Comparison of ENCODE assay signal across 8 cellular contexts in genomic region chr17:78133971-78134898, GRCh38. TPM values are rescaled to one million over a fixed set of nuclear protein-coding genes. Genes with fewer than 3 reads are reported as not detected.
DNase-seq lines count a peak whose midpoint lies in the region; ATAC-seq and TF ChIP-seq lines count a peak whose summit lies in the region.

No MANE protein-coding gene starts in this region.

- no peak overlapping the region for H3K4me3 ChIP-seq in neural progenitor cell

- no peak overlapping the region for H2AFZ ChIP-seq in neural progenitor cell (replicated peaks)

- H3K27me3 Mint-ChIP-seq in neural progenitor cell (ENCODE audit: insufficient read depth, low read depth): peaks cover 20% of the 10 kb centered on the region

- no peak overlapping the region for H3K4me2 ChIP-seq in neural progenitor cell

- H4K20me1 ChIP-seq in neural progenitor cell (ENCODE audit: low read depth): no peaks in the 10 kb centered on the region

- H3K36me3 ChIP-seq in neural progenitor cell: no peaks in the 10 kb centered on the region

- H3K36me3 Mint-ChIP-seq in neural progenitor cell: no peaks in the 10 kb centered on the region

- peak; percentile 81 for DNase-seq in DMS 273 (lab: John Stamatoyannopoulos, UW; ENCODE audit: unreplicated experiment)
- DNase-seq in DMS 273 treated with DMSO at 0.1 percent for 48 hours (lab: John Stamatoyannopoulos, UW): no peak
- peak; percentile 67 for DNase-seq in NCI-H510A (lab: John Stamatoyannopoulos, UW)
- DNase-seq in activated CD4-positive, alpha-beta T cell treated with anti-CD3 and anti-CD28 coated beads, Interleukin-2, amount 50 U/mL, for 1 hour: peak; percentile 79
- peak; percentile 82 for DNase-seq in ecto neural progenitor cell (ENCODE audit: low spot score)
- peak; percentile 87 for DNase-seq in neural progenitor cell (ENCODE audit: low spot score)

- H3K9me3 ChIP-seq in neural progenitor cell (ENCODE audit: low read depth): no peaks in the 10 kb centered on the region

- H3K79me2 ChIP-seq in neural progenitor cell (ENCODE audit: low read depth): no peaks in the 10 kb centered on the region

- H3K4me1 ChIP-seq in neural progenitor cell: peaks cover 4% of the 10 kb centered on the region

- no peak overlapping the region for H3K4me3 Mint-ChIP-seq in neural progenitor cell

- peaks cover 56% of the 10 kb centered on the region for H3K27me3 ChIP-seq in neural progenitor cell

- H3K9me3 Mint-ChIP-seq in neural progenitor cell: no peaks in the 10 kb centered on the region

- H3K27ac ChIP-seq in neural progenitor cell: no peak overlapping the region

- ATAC-seq in GM21825 (IDR thresholded peaks at IDR 0.05; ENCODE audit: unreplicated experiment) (no peak), GM21447 (IDR thresholded peaks at IDR 0.05; ENCODE audit: unreplicated experiment) (no peak)

- peak overlapping the region; percentile 0 for H3K27ac Mint-ChIP-seq in neural progenitor cell

- H3K9ac ChIP-seq in neural progenitor cell: no peak overlapping the region

- H3F3A ChIP-seq in neural progenitor cell (ENCODE audit: low read depth): peaks cover 21% of the 10 kb centered on the region

- H3K4me1 Mint-ChIP-seq in neural progenitor cell: peaks cover 6% of the 10 kb centered on the region

- peak; percentile 72 for TF ChIP-seq CTCF in neural progenitor cell (IDR thresholded peaks at IDR 0.05)

RNA-seq across cellular contexts. Expression of gene TMC8, which starts 3.7 kb away (rescaled TPM):
- total RNA-seq in neural progenitor cell (ENCODE audit: low replicate concordance): 0.09 TPM in 1 of 2 replicates, not detected in the other

RNA-seq across cellular contexts. Expression of gene TMC6, which starts 5.7 kb away (rescaled TPM):
- 6.9 and 16.8 TPM in 2 replicates for total RNA-seq in neural progenitor cell (ENCODE audit: low replicate concordance)

RNA-seq across cellular contexts. Expression of gene C17orf99, which starts 11.9 kb away (rescaled TPM):
- total RNA-seq in neural progenitor cell (ENCODE audit: low replicate concordance): not detected in 2 replicates

RNA-seq across cellular contexts. Expression of gene SYNGR2, which starts 34.1 kb away (rescaled TPM):
- total RNA-seq in neural progenitor cell (ENCODE audit: low replicate concordance): 6.2 and 19.8 TPM in 2 replicates

RNA-seq across cellular contexts. Expression of gene TK1, which starts 52.6 kb away (rescaled TPM):
- total RNA-seq in neural progenitor cell (ENCODE audit: low replicate concordance): 27.3 and 61.7 TPM in 2 replicates
